Comparison of ENCODE assay signal across 7 cellular contexts in the genomic region with DNA sequence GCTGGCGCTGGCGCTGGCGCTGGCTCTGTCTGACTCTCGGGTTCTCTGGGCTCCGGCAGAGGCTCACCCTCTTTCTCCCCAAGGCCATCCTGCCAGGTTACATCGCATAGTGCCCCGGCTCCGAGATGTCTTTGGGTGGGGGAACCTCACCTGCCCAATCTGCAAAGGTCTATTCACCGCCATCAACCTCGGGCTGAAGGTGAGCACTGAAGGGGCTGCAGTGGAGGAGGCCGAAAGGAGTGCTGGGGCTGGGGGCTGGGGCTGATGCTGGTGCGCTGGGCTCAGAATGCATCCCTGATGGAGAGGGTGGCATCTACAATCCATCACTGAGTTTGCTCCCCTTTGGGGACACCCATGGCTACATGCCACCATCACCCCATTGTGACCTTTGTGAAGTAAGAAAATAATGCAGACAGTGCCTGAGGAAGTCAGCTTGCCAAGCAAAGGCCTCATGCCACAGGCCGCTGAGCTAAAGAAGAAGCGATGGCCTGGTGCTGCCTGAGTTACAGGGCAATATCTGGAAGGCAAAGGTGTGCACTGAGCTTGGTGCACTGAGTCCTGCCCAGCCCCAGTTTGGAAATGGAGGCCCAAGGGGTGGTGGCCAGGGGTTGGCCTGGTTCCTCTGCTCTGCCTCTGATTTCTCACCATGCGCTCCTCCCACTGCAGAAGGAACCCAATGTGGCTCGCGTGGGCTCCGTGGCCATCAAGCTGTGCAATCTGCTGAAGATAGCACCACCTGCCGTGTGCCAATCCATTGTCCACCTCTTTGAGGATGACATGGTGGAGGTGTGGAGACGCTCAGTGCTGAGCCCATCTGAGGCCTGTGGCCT. TPM values are rescaled to one million over a fixed set of nuclear protein-coding genes. Genes with fewer than 3 reads are reported as not detected.
DNase-seq lines count a peak whose midpoint lies in the region; ATAC-seq and TF ChIP-seq lines count a peak whose summit lies in the region.

No MANE protein-coding gene starts in this region.

- H3K9me3 Mint-ChIP-seq in activated CD4-positive, alpha-beta memory T cell treated with anti-CD3 and anti-CD28 coated beads, Interleukin-2, amount 10 ng/mL, durations not matched to agents 7 days and 5 days, result no peaks in the 10 kb centered on the region
- no peaks in the 10 kb centered on the region for H3K9me3 Mint-ChIP-seq in stimulated activated naive CD8-positive, alpha-beta T cell treated with anti-CD3 and anti-CD28 coated beads, Interleukin-15, amount 100 ng/mL, for 72 hours

- H3K27me3 Mint-ChIP-seq in activated CD4-positive, alpha-beta memory T cell treated with anti-CD3 and anti-CD28 coated beads, Interleukin-2, amount 10 ng/mL, durations not matched to agents 7 days and 5 days, result no peaks in the 10 kb centered on the region
- no peaks in the 10 kb centered on the region for H3K27me3 Mint-ChIP-seq in stimulated activated naive CD8-positive, alpha-beta T cell treated with anti-CD3 and anti-CD28 coated beads, Interleukin-15, amount 100 ng/mL, for 72 hours

- peak overlapping the region; percentile 93 for H3K4me3 Mint-ChIP-seq in activated CD4-positive, alpha-beta memory T cell treated with anti-CD3 and anti-CD28 coated beads, Interleukin-2, amount 10 ng/mL, durations not matched to agents 7 days and 5 days
- H3K4me3 Mint-ChIP-seq in stimulated activated naive CD8-positive, alpha-beta T cell treated with anti-CD3 and anti-CD28 coated beads, Interleukin-15, amount 100 ng/mL, for 72 hours, result peak overlapping the region; percentile 91 to 93

- peaks cover 31% of the 10 kb centered on the region for H3K36me3 Mint-ChIP-seq in activated CD4-positive, alpha-beta memory T cell treated with anti-CD3 and anti-CD28 coated beads, Interleukin-2, amount 10 ng/mL, durations not matched to agents 7 days and 5 days (ENCODE audit: low read depth)

- ATAC-seq in stimulated activated naive CD8-positive, alpha-beta T cell treated with anti-CD3 and anti-CD28 coated beads, Interleukin-15, amount 100 ng/mL, for 72 hours, result no peak
- ATAC-seq in GM21367 (IDR thresholded peaks at IDR 0.05; ENCODE audit: unreplicated experiment), result no peak

- H3K4me3 ChIP-seq in HFF-Myc (replicated peaks; ENCODE audit: low read depth, low read length), result peak overlapping the region; percentile 69
- H3K4me3 ChIP-seq in iPS-11a (ENCODE audit: low read depth, low read length), result peak overlapping the region; percentile 54

- POLR2A ChIA-PET in activated CD4-positive, alpha-beta memory T cell treated with anti-CD3 and anti-CD28 coated beads, Interleukin-2, amount 10 ng/mL, durations not matched to agents 7 days and 5 days (lab: Charles Lee), result interaction anchor here (1.0 to 6.3 kb wide), 13 partner anchors 12 to 356 kb away, joined by 3 to 143 read pairs (median 6); a partner anchor contains a TSS

- H3K27ac Mint-ChIP-seq in activated CD4-positive, alpha-beta memory T cell treated with anti-CD3 and anti-CD28 coated beads, Interleukin-2, amount 10 ng/mL, durations not matched to agents 7 days and 5 days, result peak overlapping the region; percentile 81
- peak overlapping the region in 1 of 2 donors; percentile 96 for H3K27ac Mint-ChIP-seq in stimulated activated naive CD8-positive, alpha-beta T cell treated with anti-CD3 and anti-CD28 coated beads, Interleukin-15, amount 100 ng/mL, for 72 hours

- no peak for TF ChIP-seq CTCF in HFF-Myc (IDR thresholded peaks at IDR 0.05; ENCODE audit: low read depth, low read length, missing control alignments)

- DNase-seq in HFF-Myc (ENCODE audit: extremely low read depth, low read depth) (no peak), cortex of kidney (lab: John Stamatoyannopoulos, UW) (no peak), GM19240 (ENCODE audit: insufficient read length, low spot score) (no peak)
- DNase-seq in activated CD4-positive, alpha-beta memory T cell treated with anti-CD3 and anti-CD28 coated beads, Interleukin-2, amount 10 ng/mL, durations not matched to agents 7 days and 5 days, result no peak
- no peak for DNase-seq in stimulated activated naive CD8-positive, alpha-beta T cell treated with anti-CD3 and anti-CD28 coated beads, Interleukin-15, amount 100 ng/mL, for 72 hours

- CTCF ChIA-PET in activated CD4-positive, alpha-beta memory T cell treated with anti-CD3 and anti-CD28 coated beads, Interleukin-2, amount 10 ng/mL, durations not matched to agents 7 days and 5 days (lab: Charles Lee), result interaction anchor here (1.0 to 5.1 kb wide), 14 partner anchors 10 to 766 kb away, joined by 3 to 65 read pairs (median 3); a partner anchor contains a TSS

- H3K4me1 Mint-ChIP-seq in activated CD4-positive, alpha-beta memory T cell treated with anti-CD3 and anti-CD28 coated beads, Interleukin-2, amount 10 ng/mL, durations not matched to agents 7 days and 5 days, result peaks cover 38% of the 10 kb centered on the region
- H3K4me1 Mint-ChIP-seq in stimulated activated naive CD8-positive, alpha-beta T cell treated with anti-CD3 and anti-CD28 coated beads, Interleukin-15, amount 100 ng/mL, for 72 hours, result peaks cover 66% of the 10 kb centered on the region

RNA-seq across cellular contexts. Expression of a gene that starts 0.7 kb away (rescaled TPM):
- total RNA-seq in activated CD4-positive, alpha-beta memory T cell treated with anti-CD3 and anti-CD28 coated beads, Interleukin-2, amount 10 ng/mL, durations not matched to agents 7 days and 5 days, result 10 to 100 TPM; 55.1 to 58.5 TPM

RNA-seq across cellular contexts. Expression of a gene that starts 28.0 kb away (rescaled TPM):
- 10 to 100 TPM; 56.0 to 57.6 TPM for total RNA-seq in activated CD4-positive, alpha-beta memory T cell treated with anti-CD3 and anti-CD28 coated beads, Interleukin-2, amount 10 ng/mL, durations not matched to agents 7 days and 5 days

RNA-seq across cellular contexts. Expression of a gene that starts 49.9 kb away (rescaled TPM):
- total RNA-seq in activated CD4-positive, alpha-beta memory T cell treated with anti-CD3 and anti-CD28 coated beads, Interleukin-2, amount 10 ng/mL, durations not matched to agents 7 days and 5 days, result under 1 TPM in 1 of 2 experiments, not detected in 1; 0.18 TPM
